10 cellular contexts compared by ENCODE assay signal in genomic region chr14:92503756-92504491, GRCh38. TPM values are rescaled to one million over a fixed set of nuclear protein-coding genes. Genes with fewer than 3 reads are reported as not detected.
DNase-seq lines count a peak whose midpoint lies in the region; ATAC-seq and TF ChIP-seq lines count a peak whose summit lies in the region.
"Had no signal": no experiment of that assay in that cellular context is flagged by ENCODE, and none has a peak within 500 bp of the region (broad histone marks: within the 10 kb centered on the region; RNA-seq: fewer than 3 reads in every experiment).

No MANE protein-coding gene starts in this region.

- DNase-seq in Right ventricle myocardium inferior (ENCODE audit: missing footprints), result no peak
- no peak for DNase-seq in right atrium auricular region (ENCODE audit: low spot score)
- DNase-seq in body of pancreas, result no peak
- DNase-seq in kidney epithelial cell (ENCODE audit: low read depth), result peak; percentile 48
- DNase-seq in NCI-H1105 (lab: John Stamatoyannopoulos, UW), result no peak
- no peak for DNase-seq in hippocampal formation (lab: John Stamatoyannopoulos, UW)
- DNase-seq in KBM-7, result no peak
- DNase-seq: activated T-cell treated with anti-CD3 and anti-CD28 coated beads for 4 hours had no signal

- ATAC-seq in Right ventricle myocardium inferior (peak; percentile 53), body of pancreas (peak; percentile 18), HG02840 (IDR thresholded peaks at IDR 0.05; ENCODE audit: low FRiP score, unreplicated experiment) (no peak)

- H3K4me3 ChIP-seq in right atrium auricular region (no peak overlapping the region), body of pancreas (no peak overlapping the region), kidney epithelial cell (ENCODE audit: low read depth, low read length) (no peak overlapping the region)
- H3K4me3 ChIP-seq: Peyer's patch had no signal

- H3K27me3 ChIP-seq in right atrium auricular region (no peaks in the 10 kb centered on the region), body of pancreas (no peaks in the 10 kb centered on the region), kidney epithelial cell (ENCODE audit: control insufficient read depth, insufficient read depth, low read length) (no peaks in the 10 kb centered on the region)
- H3K27me3 ChIP-seq: Peyer's patch had no signal

- H3K4me1 ChIP-seq in right atrium auricular region, result peaks cover 0 to 17% of the 10 kb centered on the region in 2 donors
- H3K4me1 ChIP-seq in body of pancreas, result no peaks in the 10 kb centered on the region

- TF ChIP-seq CTCF in right atrium auricular region (IDR thresholded peaks at IDR 0.05), result no peak
- no peak for TF ChIP-seq CTCF in body of pancreas (IDR thresholded peaks at IDR 0.05)
- TF ChIP-seq CTCF in kidney epithelial cell (IDR thresholded peaks at IDR 0.05; ENCODE audit: insufficient read depth, low read length, poor library complexity, severe bottlenecking), result no peak

- no peaks in the 10 kb centered on the region for H3K36me3 ChIP-seq in right atrium auricular region
- no peaks in the 10 kb centered on the region for H3K36me3 ChIP-seq in body of pancreas (replicated peaks in 1 of 2; ENCODE audit: insufficient read depth in 1 of 2, low read depth in 2 of 2)
- no peaks in the 10 kb centered on the region for H3K36me3 ChIP-seq in kidney epithelial cell (ENCODE audit: control insufficient read depth, insufficient read depth, low read length)
- H3K36me3 ChIP-seq: Peyer's patch had no signal

- 61 to 62% methylated on average over 4 of the region's 4 CpGs for WGBS in body of pancreas, 2 donors

- intact Hi-C loops in Right ventricle myocardium inferior (cut with DNase I) (no loop called here), body of pancreas (cut with DNase I) (no loop called here)

- in situ Hi-C loops in KBM-7 (cut with MboI; ENCODE audit: low pct_unique_long_range_greater_than_20kb, low sequenced_read_pairs), result no loop called here

- TF ChIP-seq POLR2A in body of pancreas (IDR thresholded peaks at IDR 0.05), result no peak

- H3K27ac ChIP-seq in right atrium auricular region (no peak overlapping the region), body of pancreas (no peak overlapping the region)
- H3K27ac ChIP-seq: Peyer's patch had no signal

- H3K9me3 ChIP-seq in right atrium auricular region (no peaks in the 10 kb centered on the region), body of pancreas (no peaks in the 10 kb centered on the region)
- H3K9me3 ChIP-seq: Peyer's patch had no signal

RNA-seq across cellular contexts. Expression of gene RIN3, which starts 9.7 kb away (rescaled TPM):
- total RNA-seq in Right ventricle myocardium inferior, result 13.0 TPM
- 10 to 100 TPM in 1 of 2 donors, 1 to 10 TPM in 1; 6.6 to 11.8 TPM for total RNA-seq in right atrium auricular region
- 1 to 10 TPM; 2.6 to 3.3 TPM for total RNA-seq in body of pancreas
- total RNA-seq in kidney epithelial cell, result 5.1 and 6.0 TPM in 2 replicates
